1 cellular context compared by ENCODE assay signal in the genomic region with DNA sequence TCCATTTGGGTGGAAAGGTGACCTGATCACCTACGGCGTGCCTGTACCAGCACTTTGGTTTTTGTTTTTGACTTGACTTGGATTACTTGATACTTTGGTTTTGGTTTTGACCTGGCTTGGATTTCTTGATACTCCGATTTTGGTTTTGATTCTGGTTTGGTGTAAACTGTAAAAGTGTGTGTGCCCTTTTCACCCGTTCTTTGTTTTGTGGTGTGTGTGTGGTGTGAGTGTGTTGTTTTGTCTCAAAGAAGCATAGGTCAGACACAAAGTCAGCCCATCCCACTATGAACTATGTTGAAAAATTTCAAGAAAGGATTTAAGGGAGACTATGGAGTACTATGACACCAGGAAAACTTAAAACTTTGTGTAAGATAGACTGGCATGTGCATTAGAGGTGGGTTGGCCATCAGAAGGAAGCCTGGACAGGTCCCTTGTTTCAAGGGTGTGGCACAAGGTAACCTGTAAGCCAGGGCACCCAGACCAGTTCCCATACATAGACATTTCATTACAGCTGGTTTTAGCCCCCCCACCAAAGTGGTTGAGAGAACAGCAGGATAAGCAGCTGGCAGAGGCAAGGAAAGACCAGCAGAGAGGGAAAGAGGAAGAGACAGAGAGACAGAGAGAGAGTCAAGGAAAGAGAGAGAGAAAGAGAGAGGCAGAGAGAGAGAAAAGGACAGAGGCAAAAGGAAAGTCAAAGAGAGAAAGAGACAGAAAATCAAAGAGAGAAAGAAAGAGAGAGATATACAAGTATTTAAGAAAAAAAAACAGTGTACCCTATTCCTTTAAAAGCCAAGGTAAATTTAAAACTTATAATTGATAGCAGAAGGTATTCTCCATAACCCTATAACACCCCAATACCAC.
TF ChIP-seq lines count a peak whose summit lies in the region.

No MANE protein-coding gene starts in this region.

TF ChIP-seq in K562, 482 proteins besides CTCF, POLR2A, EP300 and RAD21 (continued from another document):
- TF ChIP-seq HINFP (tag; conservative IDR thresholded peaks at IDR 0.05; ENCODE audit: low read depth) (0 out of 2 replicates have a peak, but pooled peaks have one; percentile 41), DPF2 (IDR thresholded peaks at IDR 0.05) (peak; percentile 63), LARP7 (IDR thresholded peaks at IDR 0.05) (peak; percentile 87), MTF1 (CRISPR knock-in tag; IDR thresholded peaks at IDR 0.05; ENCODE audit: borderline replicate concordance) (peak; percentile 1; the same call in 1 of the 2 replicates), EHMT2 (IDR thresholded peaks at IDR 0.05) (peak; percentile 42; the same call in 1 of the 2 replicates)
TF ChIP-seq in K562: peak in this region for 73; not testable (repeated sequence) for 409.
